ENCODE assay signal across 25 cellular contexts in genomic region chr2:181884601-181885000, GRCh38.
"Had no signal": no experiment of that assay in that cellular context is flagged by ENCODE, and none has a peak within 500 bp of the region (broad histone marks: within the 10 kb centered on the region; RNA-seq: fewer than 3 reads in every experiment).

No MANE protein-coding gene starts in this region.

- DNase-seq: colonic mucosa; cortex of kidney; dorsolateral prefrontal cortex; effector CD4-positive, alpha-beta T cell; effector memory CD4-positive, alpha-beta T cell; erythroblast; esophagus squamous epithelium; foreskin fibroblast; foreskin melanocyte; gastrocnemius medialis; glutamatergic neuron; head of caudate nucleus; heart right ventricle; hippocampal formation; kidney glomerular epithelial cell; left colon; left ventricle myocardium inferior; lower lobe of right lung; mesenchymal stem cell; mucosa of descending colon; naive B cell had no signal

- H3K4me1 ChIP-seq: colonic mucosa, left ventricle myocardium inferior, lower lobe of right lung had no signal

- FAIRE-seq: islet of Langerhans had no signal

- H3K36me3 ChIP-seq: colonic mucosa, esophagus squamous epithelium, gastrocnemius medialis, heart right ventricle, left ventricle myocardium inferior, lower lobe of right lung had no signal

- H3K27ac ChIP-seq: colonic mucosa, dorsolateral prefrontal cortex, epithelial cell of prostate, esophagus squamous epithelium, gastrocnemius medialis, heart right ventricle, left ventricle myocardium inferior, lower lobe of right lung had no signal

- ATAC-seq: esophagus mucosa, gastrocnemius medialis, heart right ventricle, left colon, left lobe of liver, lower lobe of right lung, mucosa of descending colon had no signal

- H3K9me3 ChIP-seq: colonic mucosa, esophagus squamous epithelium, gastrocnemius medialis, heart right ventricle, left ventricle myocardium inferior, lower lobe of right lung, mucosa of descending colon had no signal

- H3K4me3 ChIP-seq: colonic mucosa, dorsolateral prefrontal cortex, esophagus squamous epithelium, gastrocnemius medialis, heart right ventricle, left ventricle myocardium inferior, lower lobe of right lung, mucosa of descending colon had no signal

- H3K27me3 ChIP-seq: colonic mucosa, dorsolateral prefrontal cortex, esophagus squamous epithelium, gastrocnemius medialis, heart right ventricle had no signal
